In genomic region chr16:57394444-57394843, GRCh38 we compare ENCODE assay signal across 3 cellular contexts.
TF ChIP-seq lines count a peak whose summit lies in the region.

No MANE protein-coding gene starts in this region.

TF ChIP-seq in A549, 52 proteins besides CTCF, POLR2A, EP300 and RAD21:
- TF ChIP-seq CEBPB (IDR thresholded peaks at IDR 0.05) (peak; percentile 28 to 51; a peak in 1 of 4 replicates), FOSL2 (IDR thresholded peaks at IDR 0.05) (no peak), FOSL2 (CRISPR knock-in tag; IDR thresholded peaks at IDR 0.05) (no peak), EHMT2 (IDR thresholded peaks at IDR 0.05; ENCODE audit: low read depth) (no peak), BCL3 (IDR thresholded peaks at IDR 0.05) (no peak), NR3C1 (IDR thresholded peaks at IDR 0.05) (no peak), REST (IDR thresholded peaks at IDR 0.05) (no peak), KDM1A (IDR thresholded peaks at IDR 0.05; ENCODE audit: low read depth) (no peak), CBX8 (IDR thresholded peaks at IDR 0.05) (no peak)

TF ChIP-seq in HEK293, 187 proteins besides CTCF, POLR2A, EP300 and RAD21 (continues in another document):
- TF ChIP-seq ZNF248 (tag by site-specific recombination; IDR thresholded peaks at IDR 0.05) (0 out of 2 replicates have a peak, but pooled peaks have one; percentile 47), ZNF660 (tag by site-specific recombination; IDR thresholded peaks at IDR 0.05) (peak; percentile 71; the same call in 1 of the 2 replicates), ZNF398 (tag by site-specific recombination; IDR thresholded peaks at IDR 0.05) (peak; percentile 20; the same call in 1 of the 2 replicates), ZNF174 (tag by site-specific recombination; IDR thresholded peaks at IDR 0.05) (no peak), GLIS1 (tag by site-specific recombination; IDR thresholded peaks at IDR 0.05) (peak; percentile 15; the same call in 1 of the 2 replicates), ZNF280C (tag by site-specific recombination; IDR thresholded peaks at IDR 0.05) (no peak), PRDM10 (tag by site-specific recombination; IDR thresholded peaks at IDR 0.05) (0 out of 2 replicates have a peak, but pooled peaks have one; percentile 28), ZNF280D (tag by site-specific recombination; IDR thresholded peaks at IDR 0.05) (no peak), ZNF776 (tag by site-specific recombination; IDR thresholded peaks at IDR 0.05; ENCODE audit: borderline replicate concordance) (peak; percentile 46; the same call in 1 of the 2 replicates), ZNF112 (tag by site-specific recombination; IDR thresholded peaks at IDR 0.05) (peak; percentile 36; the same call in 1 of the 2 replicates), ZIC2 (tag by site-specific recombination; IDR thresholded peaks at IDR 0.05) (0 out of 2 replicates have a peak, but pooled peaks have one; percentile 17)

TF ChIP-seq in K562, 482 proteins besides CTCF, POLR2A, EP300 and RAD21:
- TF ChIP-seq TRIM24 (IDR thresholded peaks at IDR 0.05) (peak in 1 of 2 experiments; percentile 35; a peak in 1 of 4 replicates), DEAF1 (CRISPR knock-in tag; IDR thresholded peaks at IDR 0.05) (no peak), ZFP1 (CRISPR knock-in tag; IDR thresholded peaks at IDR 0.05) (no peak), NFIX (CRISPR knock-in tag; IDR thresholded peaks at IDR 0.05; ENCODE audit: low read depth) (peak; percentile 35; the same call in 1 of the 2 replicates), CBFA2T2 (conservative IDR thresholded peaks at IDR 0.05) (no peak), CEBPB (tag; IDR thresholded peaks at IDR 0.05) (peak; percentile 68; the same call in 1 of the 2 replicates), POLR2AphosphoS2 (IDR thresholded peaks at IDR 0.05; ENCODE audit: low read length) (no peak), ATF3 (IDR thresholded peaks at IDR 0.05) (0 out of 2 replicates have a peak, but pooled peaks have one; percentile 35), ATF3 (CRISPR knock-in tag; conservative IDR thresholded peaks at IDR 0.05) (no peak), NFXL1 (CRISPR knock-in tag; IDR thresholded peaks at IDR 0.05) (no peak), HDAC3 (IDR thresholded peaks at IDR 0.05; ENCODE audit: borderline replicate concordance, partially characterized antibody) (no peak), ZBTB34 (CRISPR knock-in tag; IDR thresholded peaks at IDR 0.05) (no peak), NFIC (IDR thresholded peaks at IDR 0.05) (peak; percentile 92), CBX3 (IDR thresholded peaks at IDR 0.05; ENCODE audit: borderline replicate concordance in 1 of 2, low read length in 2 of 2) (no peak), ZKSCAN3 (CRISPR knock-in tag; IDR thresholded peaks at IDR 0.05) (no peak), CBFA2T3 (IDR thresholded peaks at IDR 0.05) (no peak), CEBPG (CRISPR knock-in tag; IDR thresholded peaks at IDR 0.05) (peak; percentile 44; the same call in 1 of the 2 replicates), CEBPG (tag; conservative IDR thresholded peaks at IDR 0.05 in 1 of 2, IDR thresholded peaks at IDR 0.05 in 1 of 2) (peak; percentile 46 to 86; a peak in 3 of 4 replicates)
